1 cellular context compared by ENCODE assay signal in the genomic region with DNA sequence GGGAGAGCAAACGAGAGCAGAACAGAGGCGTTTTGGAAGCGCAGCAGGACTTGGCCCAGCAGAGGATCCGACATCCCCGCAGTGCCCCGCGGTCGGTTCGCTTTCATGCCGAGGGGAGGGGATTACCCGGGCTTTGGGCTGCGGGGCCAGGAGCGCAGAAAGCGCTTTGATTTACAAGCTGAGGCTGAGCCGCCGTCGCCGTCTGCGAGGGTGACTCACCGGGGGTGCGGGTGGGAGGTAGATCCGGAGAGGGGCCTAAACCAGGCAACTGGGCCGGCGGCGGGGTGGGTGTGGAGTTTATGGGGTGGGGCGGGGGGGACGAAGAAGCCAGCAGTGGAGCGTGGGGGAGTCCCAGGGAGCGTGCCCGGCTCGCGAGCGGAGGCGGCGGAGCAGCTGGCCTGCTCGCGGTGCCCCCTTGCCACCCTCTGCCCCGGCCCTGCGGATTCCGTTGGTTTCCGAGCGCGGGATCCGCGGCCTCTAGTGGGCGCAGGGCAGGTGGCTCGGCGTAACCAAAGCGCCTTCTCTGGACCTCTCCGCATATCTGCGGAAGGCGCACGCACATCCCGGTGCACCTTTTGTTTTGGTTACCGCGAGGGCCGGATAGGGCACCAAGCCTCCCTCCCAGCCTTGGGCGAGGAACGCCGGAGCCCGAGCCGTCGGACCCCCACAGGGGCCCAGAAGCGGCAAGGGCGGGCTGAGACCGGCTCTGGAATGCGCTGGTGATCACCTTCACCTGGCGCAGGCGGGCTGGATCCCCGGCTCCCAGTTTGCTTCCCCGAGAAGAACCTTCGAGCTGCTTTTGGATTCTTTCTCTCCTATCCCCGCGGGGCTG.
A peak's percentile ranks its signal among the peaks of the same experiment; 100 is the strongest.
TF ChIP-seq lines count a peak whose summit lies in the region.

No MANE protein-coding gene starts in this region.

TF ChIP-seq in HepG2, 621 proteins besides CTCF, POLR2A, EP300 and RAD21 (continued from another document and continues in another):
- TF ChIP-seq, protein P1, sequence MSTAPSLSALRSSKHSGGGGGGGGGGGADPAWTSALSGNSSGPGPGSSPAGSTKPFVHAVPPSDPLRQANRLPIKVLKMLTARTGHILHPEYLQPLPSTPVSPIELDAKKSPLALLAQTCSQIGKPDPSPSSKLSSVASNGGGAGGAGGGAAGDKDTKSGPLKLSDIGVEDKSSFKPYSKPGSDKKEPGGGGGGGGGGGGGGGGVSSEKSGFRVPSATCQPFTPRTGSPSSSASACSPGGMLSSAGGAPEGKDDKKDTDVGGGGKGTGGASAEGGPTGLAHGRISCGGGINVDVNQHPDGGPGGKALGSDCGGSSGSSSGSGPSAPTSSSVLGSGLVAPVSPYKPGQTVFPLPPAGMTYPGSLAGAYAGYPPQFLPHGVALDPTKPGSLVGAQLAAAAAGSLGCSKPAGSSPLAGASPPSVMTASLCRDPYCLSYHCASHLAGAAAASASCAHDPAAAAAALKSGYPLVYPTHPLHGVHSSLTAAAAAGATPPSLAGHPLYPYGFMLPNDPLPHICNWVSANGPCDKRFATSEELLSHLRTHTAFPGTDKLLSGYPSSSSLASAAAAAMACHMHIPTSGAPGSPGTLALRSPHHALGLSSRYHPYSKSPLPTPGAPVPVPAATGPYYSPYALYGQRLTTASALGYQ (CRISPR knock-in tag; IDR thresholded peaks at IDR 0.05): 0 out of 2 replicates have a peak, but pooled peaks have one; percentile 28
- TF ChIP-seq ISX (CRISPR knock-in tag; conservative IDR thresholded peaks at IDR 0.05) (no peak), KMT2A (CRISPR knock-in tag; IDR thresholded peaks at IDR 0.05) (peak; percentile 71; the same call in 1 of the 2 replicates), IRF2 (CRISPR knock-in tag; IDR thresholded peaks at IDR 0.05) (0 out of 2 replicates have a peak, but pooled peaks have one; percentile 21), HNRNPK (IDR thresholded peaks at IDR 0.05; ENCODE audit: low read depth, low read length, poor library complexity, severe bottlenecking) (peak; percentile 86), ZFY (CRISPR knock-in tag; IDR thresholded peaks at IDR 0.05) (peak; percentile 46; the same call in 1 of the 2 replicates), PITX1 (CRISPR knock-in tag; IDR thresholded peaks at IDR 0.05) (no peak; the same call in 1 of the 2 replicates), TP53 (CRISPR knock-in tag; conservative IDR thresholded peaks at IDR 0.05) (no peak), ATM (IDR thresholded peaks at IDR 0.05; ENCODE audit: borderline replicate concordance) (no peak), MAF1 (CRISPR knock-in tag; IDR thresholded peaks at IDR 0.05; ENCODE audit: borderline replicate concordance) (no peak), THAP11 (CRISPR knock-in tag; IDR thresholded peaks at IDR 0.05) (peak; percentile 44), HDAC1 (CRISPR knock-in tag; IDR thresholded peaks at IDR 0.05) (peak; percentile 80), MXI1 (IDR thresholded peaks at IDR 0.05; ENCODE audit: borderline replicate concordance, low read depth, low read length) (0 out of 3 replicates have a peak, but pooled peaks have one; percentile 21), HOXA5 (CRISPR knock-in tag; IDR thresholded peaks at IDR 0.05) (no peak), ZNF343 (CRISPR knock-in tag; IDR thresholded peaks at IDR 0.05) (peak; percentile 35; the same call in 1 of the 2 replicates), ZNF703 (CRISPR knock-in tag; IDR thresholded peaks at IDR 0.05; ENCODE audit: borderline replicate concordance) (peak; percentile 65; the same call in 1 of the 2 replicates), REL (CRISPR knock-in tag; conservative IDR thresholded peaks at IDR 0.05) (peak; percentile 76; the same call in 1 of the 2 replicates), ARNT2 (CRISPR knock-in tag; IDR thresholded peaks at IDR 0.05; ENCODE audit: low read depth) (0 out of 2 replicates have a peak, but pooled peaks have one; percentile 61), HES4 (CRISPR knock-in tag; IDR thresholded peaks at IDR 0.05; ENCODE audit: borderline replicate concordance) (0 out of 2 replicates have a peak, but pooled peaks have one; percentile 27), RFXAP (CRISPR knock-in tag; IDR thresholded peaks at IDR 0.05; ENCODE audit: borderline replicate concordance) (peak; percentile 18; the same call in 1 of the 2 replicates), ZSCAN31 (CRISPR knock-in tag; IDR thresholded peaks at IDR 0.05; ENCODE audit: low read depth) (peak; percentile 63; the same call in 1 of the 2 replicates), SOX6 (IDR thresholded peaks at IDR 0.05) (no peak), SOX6 (CRISPR knock-in tag; IDR thresholded peaks at IDR 0.05) (0 out of 2 replicates have a peak, but pooled peaks have one; percentile 6), ZNF274 (CRISPR knock-in tag; IDR thresholded peaks at IDR 0.05) (0 out of 2 replicates have a peak, but pooled peaks have one; percentile 20), SRSF1 (optimal IDR thresholded peaks at IDR 0.05; ENCODE audit: low read depth, low read length) (peak; percentile 51), HNRNPL (IDR thresholded peaks at IDR 0.05; ENCODE audit: low read depth, low read length) (peak; percentile 98), FOSL2 (CRISPR knock-in tag; IDR thresholded peaks at IDR 0.05) (peak; percentile 93), ZNF816 (CRISPR knock-in tag; IDR thresholded peaks at IDR 0.05; ENCODE audit: borderline replicate concordance) (peak; percentile 64), FOXA1 (IDR thresholded peaks at IDR 0.05) (no peak), FOXA1 (CRISPR knock-in tag; IDR thresholded peaks at IDR 0.05) (no peak), KDM2A (CRISPR knock-in tag; IDR thresholded peaks at IDR 0.05; ENCODE audit: borderline replicate concordance, low read depth) (peak; percentile 82), AGO2 (optimal IDR thresholded peaks at IDR 0.05; ENCODE audit: low read depth, low read length) (peak; percentile 81), YEATS2 (CRISPR knock-in tag; IDR thresholded peaks at IDR 0.05; ENCODE audit: borderline replicate concordance) (no peak), PHF21A (CRISPR knock-in tag; IDR thresholded peaks at IDR 0.05) (no peak), ZNF263 (CRISPR knock-in tag; IDR thresholded peaks at IDR 0.05) (peak; percentile 23; the same call in 1 of the 2 replicates), RBFOX2 (IDR thresholded peaks at IDR 0.05; ENCODE audit: low read depth, low read length) (peak; percentile 55), ZNF232 (CRISPR knock-in tag; IDR thresholded peaks at IDR 0.05; ENCODE audit: borderline replicate concordance) (peak; percentile 12; the same call in 1 of the 2 replicates), ZNF670 (CRISPR knock-in tag; IDR thresholded peaks at IDR 0.05; ENCODE audit: borderline replicate concordance) (peak; percentile 80; the same call in 1 of the 2 replicates), GATAD2A (CRISPR knock-in tag; IDR thresholded peaks at IDR 0.05) (peak; percentile 34; the same call in 1 of the 2 replicates), MAZ (IDR thresholded peaks at IDR 0.05; ENCODE audit: borderline replicate concordance, low read depth, low read length) (no peak), MAZ (CRISPR knock-in tag; IDR thresholded peaks at IDR 0.05; ENCODE audit: low read depth) (no peak), RBM39 (IDR thresholded peaks at IDR 0.05; ENCODE audit: low read depth, low read length, poor library complexity, severe bottlenecking) (peak; percentile 23), JUND (CRISPR knock-in tag; IDR thresholded peaks at IDR 0.05) (peak; percentile 71; the same call in 1 of the 2 replicates), ZNF383 (CRISPR knock-in tag; IDR thresholded peaks at IDR 0.05; ENCODE audit: borderline replicate concordance) (0 out of 2 replicates have a peak, but pooled peaks have one; percentile 29), HOXD1 (CRISPR knock-in tag; IDR thresholded peaks at IDR 0.05) (peak; percentile 37; the same call in 1 of the 2 replicates), HMG20B (CRISPR knock-in tag; conservative IDR thresholded peaks at IDR 0.05) (0 out of 2 replicates have a peak, but pooled peaks have one; percentile 41)
- TF ChIP-seq, protein P2, sequence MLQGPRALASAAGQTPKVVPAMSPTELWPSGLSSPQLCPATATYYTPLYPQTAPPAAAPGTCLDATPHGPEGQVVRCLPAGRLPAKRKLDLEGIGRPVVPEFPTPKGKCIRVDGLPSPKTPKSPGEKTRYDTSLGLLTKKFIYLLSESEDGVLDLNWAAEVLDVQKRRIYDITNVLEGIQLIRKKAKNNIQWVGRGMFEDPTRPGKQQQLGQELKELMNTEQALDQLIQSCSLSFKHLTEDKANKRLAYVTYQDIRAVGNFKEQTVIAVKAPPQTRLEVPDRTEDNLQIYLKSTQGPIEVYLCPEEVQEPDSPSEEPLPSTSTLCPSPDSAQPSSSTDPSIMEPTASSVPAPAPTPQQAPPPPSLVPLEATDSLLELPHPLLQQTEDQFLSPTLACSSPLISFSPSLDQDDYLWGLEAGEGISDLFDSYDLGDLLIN (CRISPR knock-in tag; IDR thresholded peaks at IDR 0.05; ENCODE audit: borderline replicate concordance): no peak
- TF ChIP-seq, protein P3, sequence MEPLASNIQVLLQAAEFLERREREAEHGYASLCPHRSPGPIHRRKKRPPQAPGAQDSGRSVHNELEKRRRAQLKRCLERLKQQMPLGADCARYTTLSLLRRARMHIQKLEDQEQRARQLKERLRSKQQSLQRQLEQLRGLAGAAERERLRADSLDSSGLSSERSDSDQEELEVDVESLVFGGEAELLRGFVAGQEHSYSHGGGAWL (CRISPR knock-in tag; IDR thresholded peaks at IDR 0.05): peak; percentile 61; the same call in 1 of the 2 replicates
- TF ChIP-seq, protein P4, sequence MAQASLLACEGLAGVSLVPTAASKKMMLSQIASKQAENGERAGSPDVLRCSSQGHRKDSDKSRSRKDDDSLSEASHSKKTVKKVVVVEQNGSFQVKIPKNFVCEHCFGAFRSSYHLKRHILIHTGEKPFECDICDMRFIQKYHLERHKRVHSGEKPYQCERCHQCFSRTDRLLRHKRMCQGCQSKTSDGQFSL (CRISPR knock-in tag; IDR thresholded peaks at IDR 0.05): 0 out of 2 replicates have a peak, but pooled peaks have one; percentile 12
- TF ChIP-seq, protein P5, sequence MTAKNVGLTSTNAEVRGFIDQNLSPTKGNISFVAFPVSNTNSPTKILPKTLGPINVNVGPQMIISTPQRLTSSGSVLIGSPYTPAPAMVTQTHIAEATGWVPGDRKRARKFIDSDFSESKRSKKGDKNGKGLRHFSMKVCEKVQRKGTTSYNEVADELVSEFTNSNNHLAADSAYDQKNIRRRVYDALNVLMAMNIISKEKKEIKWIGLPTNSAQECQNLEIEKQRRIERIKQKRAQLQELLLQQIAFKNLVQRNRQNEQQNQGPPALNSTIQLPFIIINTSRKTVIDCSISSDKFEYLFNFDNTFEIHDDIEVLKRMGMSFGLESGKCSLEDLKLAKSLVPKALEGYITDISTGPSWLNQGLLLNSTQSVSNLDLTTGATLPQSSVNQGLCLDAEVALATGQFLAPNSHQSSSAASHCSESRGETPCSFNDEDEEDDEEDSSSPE (CRISPR knock-in tag; IDR thresholded peaks at IDR 0.05): peak; percentile 58
- TF ChIP-seq, protein P6, sequence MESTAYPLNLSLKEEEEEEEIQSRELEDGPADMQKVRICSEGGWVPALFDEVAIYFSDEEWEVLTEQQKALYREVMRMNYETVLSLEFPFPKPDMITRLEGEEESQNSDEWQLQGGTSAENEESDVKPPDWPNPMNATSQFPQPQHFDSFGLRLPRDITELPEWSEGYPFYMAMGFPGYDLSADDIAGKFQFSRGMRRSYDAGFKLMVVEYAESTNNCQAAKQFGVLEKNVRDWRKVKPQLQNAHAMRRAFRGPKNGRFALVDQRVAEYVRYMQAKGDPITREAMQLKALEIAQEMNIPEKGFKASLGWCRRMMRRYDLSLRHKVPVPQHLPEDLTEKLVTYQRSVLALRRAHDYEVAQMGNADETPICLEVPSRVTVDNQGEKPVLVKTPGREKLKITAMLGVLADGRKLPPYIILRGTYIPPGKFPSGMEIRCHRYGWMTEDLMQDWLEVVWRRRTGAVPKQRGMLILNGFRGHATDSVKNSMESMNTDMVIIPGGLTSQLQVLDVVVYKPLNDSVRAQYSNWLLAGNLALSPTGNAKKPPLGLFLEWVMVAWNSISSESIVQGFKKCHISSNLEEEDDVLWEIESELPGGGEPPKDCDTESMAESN (CRISPR knock-in tag; conservative IDR thresholded peaks at IDR 0.05): 0 out of 2 replicates have a peak, but pooled peaks have one; percentile 20
- TF ChIP-seq, protein P7, sequence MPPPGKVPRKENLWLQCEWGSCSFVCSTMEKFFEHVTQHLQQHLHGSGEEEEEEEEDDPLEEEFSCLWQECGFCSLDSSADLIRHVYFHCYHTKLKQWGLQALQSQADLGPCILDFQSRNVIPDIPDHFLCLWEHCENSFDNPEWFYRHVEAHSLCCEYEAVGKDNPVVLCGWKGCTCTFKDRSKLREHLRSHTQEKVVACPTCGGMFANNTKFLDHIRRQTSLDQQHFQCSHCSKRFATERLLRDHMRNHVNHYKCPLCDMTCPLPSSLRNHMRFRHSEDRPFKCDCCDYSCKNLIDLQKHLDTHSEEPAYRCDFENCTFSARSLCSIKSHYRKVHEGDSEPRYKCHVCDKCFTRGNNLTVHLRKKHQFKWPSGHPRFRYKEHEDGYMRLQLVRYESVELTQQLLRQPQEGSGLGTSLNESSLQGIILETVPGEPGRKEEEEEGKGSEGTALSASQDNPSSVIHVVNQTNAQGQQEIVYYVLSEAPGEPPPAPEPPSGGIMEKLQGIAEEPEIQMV (CRISPR knock-in tag; IDR thresholded peaks at IDR 0.05; ENCODE audit: low read depth): no peak
- TF ChIP-seq, protein P8, sequence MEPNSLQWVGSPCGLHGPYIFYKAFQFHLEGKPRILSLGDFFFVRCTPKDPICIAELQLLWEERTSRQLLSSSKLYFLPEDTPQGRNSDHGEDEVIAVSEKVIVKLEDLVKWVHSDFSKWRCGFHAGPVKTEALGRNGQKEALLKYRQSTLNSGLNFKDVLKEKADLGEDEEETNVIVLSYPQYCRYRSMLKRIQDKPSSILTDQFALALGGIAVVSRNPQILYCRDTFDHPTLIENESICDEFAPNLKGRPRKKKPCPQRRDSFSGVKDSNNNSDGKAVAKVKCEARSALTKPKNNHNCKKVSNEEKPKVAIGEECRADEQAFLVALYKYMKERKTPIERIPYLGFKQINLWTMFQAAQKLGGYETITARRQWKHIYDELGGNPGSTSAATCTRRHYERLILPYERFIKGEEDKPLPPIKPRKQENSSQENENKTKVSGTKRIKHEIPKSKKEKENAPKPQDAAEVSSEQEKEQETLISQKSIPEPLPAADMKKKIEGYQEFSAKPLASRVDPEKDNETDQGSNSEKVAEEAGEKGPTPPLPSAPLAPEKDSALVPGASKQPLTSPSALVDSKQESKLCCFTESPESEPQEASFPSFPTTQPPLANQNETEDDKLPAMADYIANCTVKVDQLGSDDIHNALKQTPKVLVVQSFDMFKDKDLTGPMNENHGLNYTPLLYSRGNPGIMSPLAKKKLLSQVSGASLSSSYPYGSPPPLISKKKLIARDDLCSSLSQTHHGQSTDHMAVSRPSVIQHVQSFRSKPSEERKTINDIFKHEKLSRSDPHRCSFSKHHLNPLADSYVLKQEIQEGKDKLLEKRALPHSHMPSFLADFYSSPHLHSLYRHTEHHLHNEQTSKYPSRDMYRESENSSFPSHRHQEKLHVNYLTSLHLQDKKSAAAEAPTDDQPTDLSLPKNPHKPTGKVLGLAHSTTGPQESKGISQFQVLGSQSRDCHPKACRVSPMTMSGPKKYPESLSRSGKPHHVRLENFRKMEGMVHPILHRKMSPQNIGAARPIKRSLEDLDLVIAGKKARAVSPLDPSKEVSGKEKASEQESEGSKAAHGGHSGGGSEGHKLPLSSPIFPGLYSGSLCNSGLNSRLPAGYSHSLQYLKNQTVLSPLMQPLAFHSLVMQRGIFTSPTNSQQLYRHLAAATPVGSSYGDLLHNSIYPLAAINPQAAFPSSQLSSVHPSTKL (CRISPR knock-in tag; IDR thresholded peaks at IDR 0.05): peak; percentile 44
- TF ChIP-seq, protein P9, sequence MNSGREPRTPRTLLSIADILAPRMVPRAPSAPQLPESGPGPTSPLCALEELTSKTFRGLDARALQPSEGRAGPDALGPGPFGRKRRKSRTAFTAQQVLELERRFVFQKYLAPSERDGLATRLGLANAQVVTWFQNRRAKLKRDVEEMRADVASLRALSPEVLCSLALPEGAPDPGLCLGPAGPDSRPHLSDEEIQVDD (CRISPR knock-in tag; IDR thresholded peaks at IDR 0.05; ENCODE audit: borderline replicate concordance): peak; percentile 58; the same call in 1 of the 2 replicates
